ENCODE assay signal across 17 cellular contexts in genomic region chr18:44536041-44536440, GRCh38.
DNase-seq lines count a peak whose midpoint lies in the region; ATAC-seq and TF ChIP-seq lines count a peak whose summit lies in the region.
"Had no signal": no experiment of that assay in that cellular context is flagged by ENCODE, and none has a peak within 500 bp of the region (broad histone marks: within the 10 kb centered on the region; RNA-seq: fewer than 3 reads in every experiment).

No MANE protein-coding gene starts in this region.

- H3K4me3 ChIP-seq in AG09309 (ENCODE audit: control insufficient read depth, low read depth, low read length) (no peak overlapping the region), MG63 (no peak overlapping the region), choroid plexus epithelial cell (ENCODE audit: low read depth, low read length) (no peak overlapping the region), left lung (no peak overlapping the region)
- H3K4me3 ChIP-seq: PC-9 had no signal

- H3K36me3 Mint-ChIP-seq in mesothelial cell of epicardium = no peaks in the 10 kb centered on the region

- DNase-seq in AG09309 (ENCODE audit: low read depth) = peak; percentile 65
- DNase-seq in MG63 = peak; percentile 62
- DNase-seq in choroid plexus epithelial cell (ENCODE audit: low read depth) = peak; percentile 57
- DNase-seq in left lung = no peak
- no peak for DNase-seq in mesothelial cell of epicardium (ENCODE audit: low spot score in 2 of 2, unreplicated experiment in 2 of 2)
- DNase-seq in hippocampal formation (lab: John Stamatoyannopoulos, UW) = no peak
- DNase-seq: activated CD8-positive, alpha-beta T cell treated with anti-CD3 and anti-CD28 coated beads, Interleukin-2, amount 10 ng/mL, durations not matched to agents 7 days and 5 days; activated gamma-delta T cell treated with Interleukin-2 at 50 U/mL for 16 hours; C1 segment of cervical spinal cord; HCEC 1CT; NCI-H1105; PC-9; stimulated activated naive CD8-positive, alpha-beta T cell treated with anti-CD3 and anti-CD28 coated beads, Interleukin-15, Interleukin-2, amounts not matched to agents 100 U/mL and 50 U/mL, for 24 hours; T-helper 2 cell had no signal

- no peak overlapping the region for H3K27ac ChIP-seq in left lung
- H3K27ac ChIP-seq: PC-9 had no signal

- no peak overlapping the region for H3K4me3 Mint-ChIP-seq in mesothelial cell of epicardium
- H3K4me3 Mint-ChIP-seq: activated CD8-positive, alpha-beta T cell treated with anti-CD3 and anti-CD28 coated beads, Interleukin-2, amount 10 ng/mL, durations not matched to agents 7 days and 5 days; central memory CD8-positive, alpha-beta T cell had no signal

- H3K36me3 ChIP-seq in MG63 = no peaks in the 10 kb centered on the region
- no peaks in the 10 kb centered on the region for H3K36me3 ChIP-seq in left lung

- H3K4me1 ChIP-seq in left lung = peaks cover 0 to 4% of the 10 kb centered on the region in 2 donors

- ATAC-seq in left lung (peak; percentile 22), HG03521 (IDR thresholded peaks at IDR 0.05; ENCODE audit: unreplicated experiment) (no peak), GM18502 (IDR thresholded peaks at IDR 0.05; ENCODE audit: poor library complexity, unreplicated experiment) (no peak)
- ATAC-seq: activated CD8-positive, alpha-beta T cell treated with anti-CD3 and anti-CD28 coated beads, Interleukin-2, amount 10 ng/mL, durations not matched to agents 7 days and 5 days; stimulated activated naive CD8-positive, alpha-beta T cell treated with anti-CD3 and anti-CD28 coated beads, Interleukin-15, Interleukin-2, amounts not matched to agents 100 U/mL and 50 U/mL, for 24 hours had no signal

- H3K27me3 ChIP-seq in MG63 (no peaks in the 10 kb centered on the region), left lung (no peaks in the 10 kb centered on the region)

- H3K27me3 Mint-ChIP-seq in mesothelial cell of epicardium (ENCODE audit: low read depth) = no peaks in the 10 kb centered on the region
- H3K27me3 Mint-ChIP-seq: central memory CD8-positive, alpha-beta T cell had no signal

- H3K27ac Mint-ChIP-seq in mesothelial cell of epicardium = no peak overlapping the region
- H3K27ac Mint-ChIP-seq: activated CD8-positive, alpha-beta T cell treated with anti-CD3 and anti-CD28 coated beads, Interleukin-2, amount 10 ng/mL, durations not matched to agents 7 days and 5 days had no signal

- no peak for TF ChIP-seq CTCF in AG09309 (IDR thresholded peaks at IDR 0.05; ENCODE audit: control insufficient read depth, insufficient read depth, low read depth, low read length, missing control alignments)
- no peak for TF ChIP-seq CTCF in choroid plexus epithelial cell (conservative IDR thresholded peaks at IDR 0.05; ENCODE audit: low read depth, low read length)
- no peak for TF ChIP-seq CTCF in left lung (IDR thresholded peaks at IDR 0.05)
- TF ChIP-seq CTCF in mesothelial cell of epicardium (IDR thresholded peaks at IDR 0.05; ENCODE audit: unreplicated experiment) = no peak

- intact Hi-C loops in left lung (cut with DNase I) = no loop called here

- no peaks in the 10 kb centered on the region for H3K9me3 Mint-ChIP-seq in mesothelial cell of epicardium
- H3K9me3 Mint-ChIP-seq: central memory CD8-positive, alpha-beta T cell had no signal

- H3K9me3 ChIP-seq in MG63 (no peaks in the 10 kb centered on the region), left lung (no peaks in the 10 kb centered on the region)

- peaks cover 5% of the 10 kb centered on the region for H3K4me1 Mint-ChIP-seq in mesothelial cell of epicardium
- H3K4me1 Mint-ChIP-seq: central memory CD8-positive, alpha-beta T cell had no signal

Comparison
In these comparisons a context has a peak if more than half of its experiments do, and no peak if none do; other contexts are left out.
1. DNase-seq: peak in AG09309 (single experiment), MG63 (single experiment) and choroid plexus epithelial cell (single experiment); none in left lung (0 of 2), mesothelial cell of epicardium (0 of 2) and hippocampal formation (0 of 2).